32 cellular contexts compared by ENCODE assay signal in the genomic region with DNA sequence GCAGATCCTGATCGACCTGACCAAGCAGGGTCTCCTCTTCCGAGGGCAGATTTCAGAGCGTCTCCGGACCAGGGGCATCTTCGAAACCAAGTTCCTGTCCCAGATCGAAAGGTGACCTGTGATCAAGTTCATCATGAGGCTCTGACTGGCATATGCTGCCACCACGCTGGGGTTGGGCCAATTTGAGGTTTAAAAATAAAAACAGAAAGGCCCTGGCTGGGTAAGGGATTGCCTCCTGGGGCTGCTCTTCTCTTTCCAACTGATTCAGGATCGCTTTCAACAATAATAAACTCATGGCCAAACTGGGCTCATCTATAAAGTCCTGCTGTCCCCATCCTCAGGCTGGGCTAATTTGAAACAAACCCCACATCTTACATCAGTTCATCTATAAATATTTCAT. TPM values are rescaled to one million over a fixed set of nuclear protein-coding genes. Genes with fewer than 3 reads are reported as not detected.
"Had no signal": no experiment of that assay in that cellular context is flagged by ENCODE, and none has a peak within 500 bp of the region (broad histone marks: within the 10 kb centered on the region; RNA-seq: fewer than 3 reads in every experiment).

No MANE protein-coding gene starts in this region.

- H3K27me3 Mint-ChIP-seq: activated CD8-positive, alpha-beta T cell treated with anti-CD3 and anti-CD28 coated beads for 36 hours; activated naive CD8-positive, alpha-beta T cell treated with anti-CD3 and anti-CD28 coated beads, Interleukin-2, amount 10 ng/mL, durations not matched to agents 7 days and 5 days; activated T-helper 17 cell treated with anti-CD3 and anti-CD28 coated beads, Interleukin-2, amount 50 U/mL, for 72 hours had no signal

- H3K4me1 Mint-ChIP-seq: activated B cell treated with CpG ODN at 0.5 μM for 24 hours had no signal

- DNase-seq: activated B cell treated with CpG ODN at 0.5 μM for 24 hours; activated CD4-positive, alpha-beta T cell treated with anti-CD3 and anti-CD28 coated beads for 48 hours; activated CD4-positive, alpha-beta T cell treated with anti-CD3 and anti-CD28 coated beads, Interleukin-2, amount 50 U/mL, for 1 hour; activated CD4-positive, alpha-beta T cell treated with anti-CD3 and anti-CD28 coated beads, Interleukin-2, amount 50 U/mL, for 48 hours; activated CD8-positive, alpha-beta memory T cell treated with anti-CD3 and anti-CD28 coated beads for 24 hours; activated CD8-positive, alpha-beta T cell treated with anti-CD3 and anti-CD28 coated beads for 36 hours; activated effector memory CD4-positive, alpha-beta T cell treated with Interleukin-2 at 50 U/mL for 16 hours; activated gamma-delta T cell treated with Interleukin-2 at 50 U/mL for 16 hours; activated naive CD4-positive, alpha-beta T cell treated with anti-CD3 and anti-CD28 coated beads for 36 hours; activated naive CD8-positive, alpha-beta T cell treated with anti-CD3 and anti-CD28 coated beads, Interleukin-2, amount 10 ng/mL, durations not matched to agents 7 days and 5 days; activated T-cell treated with anti-CD3 and anti-CD28 coated beads, Interleukin-2, amount 50 U/mL, for 4 hours; amniotic stem cell; anterior cingulate cortex; brain microvascular endothelial cell; caudate nucleus; cortex of kidney; dermis blood vessel endothelial cell; effector CD4-positive, alpha-beta T cell; effector memory CD8-positive, alpha-beta T cell; erythroblast; foreskin keratinocyte; gastrocnemius medialis; glutamatergic neuron; heart right ventricle; T-helper 1 cell; T-helper 17 cell; T1000; WERI-Rb-1 had no signal

- H3K9me3 Mint-ChIP-seq: activated CD8-positive, alpha-beta T cell treated with anti-CD3 and anti-CD28 coated beads for 36 hours; activated naive CD4-positive, alpha-beta T cell treated with anti-CD3 and anti-CD28 coated beads for 36 hours; activated naive CD4-positive, alpha-beta T cell treated with anti-CD3 and anti-CD28 coated beads, Interleukin-2, amount 50 U/mL, for 72 hours; activated naive CD8-positive, alpha-beta T cell treated with anti-CD3 and anti-CD28 coated beads, Interleukin-2, amount 10 ng/mL, durations not matched to agents 7 days and 5 days; activated T-cell treated with anti-CD3 and anti-CD28 coated beads, Interleukin-2, amount 50 U/mL, for 4 hours; activated T-helper 17 cell treated with anti-CD3 and anti-CD28 coated beads, Interleukin-2, amount 50 U/mL, for 72 hours; effector memory CD8-positive, alpha-beta T cell had no signal

- H3K27ac Mint-ChIP-seq: activated B cell treated with CpG ODN at 0.5 μM for 24 hours; activated CD8-positive, alpha-beta T cell treated with anti-CD3 and anti-CD28 coated beads for 36 hours; activated naive CD4-positive, alpha-beta T cell treated with anti-CD3 and anti-CD28 coated beads for 36 hours; activated naive CD4-positive, alpha-beta T cell treated with anti-CD3 and anti-CD28 coated beads, Interleukin-2, amount 50 U/mL, for 72 hours; activated naive CD8-positive, alpha-beta T cell treated with anti-CD3 and anti-CD28 coated beads, Interleukin-2, amount 10 ng/mL, durations not matched to agents 7 days and 5 days; activated T-helper 17 cell treated with anti-CD3 and anti-CD28 coated beads, Interleukin-2, amount 50 U/mL, for 72 hours; T-helper 2 cell treated with Interferon-gamma antibody and Interleukin-4, amounts not matched to agents 5 μg/mL and 100 μg/mL, for 36 hours had no signal

- H3K36me3 Mint-ChIP-seq: activated naive CD4-positive, alpha-beta T cell treated with anti-CD3 and anti-CD28 coated beads, Interleukin-2, amount 50 U/mL, for 72 hours had no signal

- ATAC-seq: activated CD4-positive, CD25-positive, alpha-beta regulatory T cell treated with anti-CD3 and anti-CD28 coated beads, Interleukin-2, amount 50 U/mL, for 24 hours; activated CD8-positive, alpha-beta T cell treated with anti-CD3 and anti-CD28 coated beads for 36 hours; activated naive CD4-positive, alpha-beta T cell treated with anti-CD3 and anti-CD28 coated beads, Interleukin-2, amount 50 U/mL, for 72 hours; activated T-cell treated with anti-CD3 and anti-CD28 coated beads, Interleukin-2, amount 50 U/mL, for 4 hours; activated T-helper 17 cell treated with anti-CD3 and anti-CD28 coated beads, Interleukin-2, amount 50 U/mL, for 72 hours; effector memory CD8-positive, alpha-beta T cell; foreskin keratinocyte; gastrocnemius medialis; T-helper 17 cell had no signal

- H3K4me3 Mint-ChIP-seq: activated B cell treated with CpG ODN at 0.5 μM for 24 hours; activated CD8-positive, alpha-beta T cell treated with anti-CD3 and anti-CD28 coated beads for 36 hours; activated naive CD4-positive, alpha-beta T cell treated with anti-CD3 and anti-CD28 coated beads for 36 hours; activated naive CD8-positive, alpha-beta T cell treated with anti-CD3 and anti-CD28 coated beads, Interleukin-2, amount 10 ng/mL, durations not matched to agents 7 days and 5 days; activated T-cell treated with anti-CD3 and anti-CD28 coated beads, Interleukin-2, amount 50 U/mL, for 4 hours; effector memory CD8-positive, alpha-beta T cell; T-helper 17 cell; T-helper 2 cell treated with Interferon-gamma antibody and Interleukin-4, amounts not matched to agents 5 μg/mL and 100 μg/mL, for 36 hours had no signal

RNA-seq across cellular contexts. Expression of gene HKDC1, which starts 41.1 kb away (rescaled TPM):
- total RNA-seq: activated B cell treated with CpG ODN at 0.5 μM for 24 hours had no signal
